Comparison of ENCODE assay signal across 1 cellular context in genomic region chr11:85866137-85866827, GRCh38.
TF ChIP-seq lines count a peak whose summit lies in the region.

No MANE protein-coding gene starts in this region.

TF ChIP-seq in IMR-90, 13 proteins besides CTCF, POLR2A, EP300 and RAD21:
- TF ChIP-seq FOS (IDR thresholded peaks at IDR 0.05; ENCODE audit: low read depth, low read length) (no peak), RCOR1 (IDR thresholded peaks at IDR 0.05; ENCODE audit: insufficient replicate concordance, low read length) (no peak), CHD1 (IDR thresholded peaks at IDR 0.05; ENCODE audit: low read depth, low read length) (no peak), MXI1 (IDR thresholded peaks at IDR 0.05; ENCODE audit: borderline replicate concordance, low read depth, low read length) (no peak), CEBPB (IDR thresholded peaks at IDR 0.05; ENCODE audit: low read depth, low read length) (no peak), USF2 (IDR thresholded peaks at IDR 0.05; ENCODE audit: low read depth, low read length) (no peak), RFX5 (IDR thresholded peaks at IDR 0.05; ENCODE audit: low read depth, low read length) (no peak), SMC3 (IDR thresholded peaks at IDR 0.05; ENCODE audit: low read depth, low read length) (no peak), ELK1 (IDR thresholded peaks at IDR 0.05; ENCODE audit: borderline replicate concordance, low read depth, low read length) (no peak), MAFK (IDR thresholded peaks at IDR 0.05; ENCODE audit: low read depth, low read length) (no peak), NFE2L2 (IDR thresholded peaks at IDR 0.05; ENCODE audit: low read depth, low read length) (no peak), MAZ (IDR thresholded peaks at IDR 0.05; ENCODE audit: borderline replicate concordance, low read depth, low read length) (no peak)
